Comparison of ENCODE assay signal across 11 cellular contexts in genomic region chr17:32769846-32770245, GRCh38.
A peak's percentile ranks its signal among the peaks of the same experiment; 100 is the strongest.
DNase-seq lines count a peak whose midpoint lies in the region; ATAC-seq and TF ChIP-seq lines count a peak whose summit lies in the region.
"Had no signal": no experiment of that assay in that cellular context is flagged by ENCODE, and none has a peak within 500 bp of the region (broad histone marks: within the 10 kb centered on the region; RNA-seq: fewer than 3 reads in every experiment).

No MANE protein-coding gene starts in this region.

- H2AFZ ChIP-seq in SK-N-SH (ENCODE audit: low read depth): no peak overlapping the region
- H2AFZ ChIP-seq in PC-3 (ENCODE audit: low read length): no peak overlapping the region
- no peak overlapping the region for H2AFZ ChIP-seq in hepatocyte

- DNase-seq in SK-N-SH (no peak), PC-3 (peak; percentile 20), hepatocyte (ENCODE audit: low spot score) (no peak), upper lobe of right lung (no peak)
- DNase-seq in stimulated activated naive CD8-positive, alpha-beta T cell treated with anti-CD3 and anti-CD28 coated beads, Interleukin-15, Interleukin-2, amounts not matched to agents 100 U/mL and 50 U/mL, for 24 hours: no peak
- no peak for DNase-seq in stimulated activated CD4-positive, alpha-beta T cell treated with anti-CD3 and anti-CD28 coated beads, Interleukin-4, amount 100 ng/mL, for 1 hour
- DNase-seq: left ventricle myocardium superior, SIG-M5 had no signal

- no peak overlapping the region for H3K27ac ChIP-seq in SK-N-SH (ENCODE audit: low read depth in 2 of 2, low read length in 1 of 2)
- H3K27ac ChIP-seq in PC-3 (ENCODE audit: low read length): no peak overlapping the region
- no peak overlapping the region for H3K27ac ChIP-seq in hepatocyte
- H3K27ac ChIP-seq in upper lobe of right lung: no peak overlapping the region

- H4K20me1 ChIP-seq in SK-N-SH (ENCODE audit: insufficient read depth) (no peaks in the 10 kb centered on the region), PC-3 (ENCODE audit: low read length) (no peaks in the 10 kb centered on the region), hepatocyte (ENCODE audit: insufficient read depth, poor library complexity, severe bottlenecking) (no peaks in the 10 kb centered on the region)

- H3K36me3 ChIP-seq in SK-N-SH (replicated peaks in 1 of 2; ENCODE audit: control insufficient read depth in 1 of 2, insufficient read depth in 2 of 2, low read length in 1 of 2): peaks cover 18 to 29% of the 10 kb centered on the region in 2 experiments
- no peaks in the 10 kb centered on the region for H3K36me3 ChIP-seq in PC-3 (ENCODE audit: low read depth, low read length)
- no peaks in the 10 kb centered on the region for H3K36me3 ChIP-seq in hepatocyte (replicated peaks; ENCODE audit: insufficient read depth, low read depth)
- H3K36me3 ChIP-seq in upper lobe of right lung: peaks cover 13% of the 10 kb centered on the region

- no peak overlapping the region for H3K4me2 ChIP-seq in SK-N-SH
- no peak overlapping the region for H3K4me2 ChIP-seq in PC-3 (ENCODE audit: low read length)
- H3K4me2 ChIP-seq in hepatocyte: no peak overlapping the region

- TF ChIP-seq CTCF in SK-N-SH (IDR thresholded peaks at IDR 0.05) (no peak), PC-3 (conservative IDR thresholded peaks at IDR 0.05; ENCODE audit: low read depth, low read length) (peak; percentile 44), hepatocyte (IDR thresholded peaks at IDR 0.05; ENCODE audit: poor library complexity) (peak; percentile 26), upper lobe of right lung (IDR thresholded peaks at IDR 0.05) (peak; percentile 17)

- H3F3A ChIP-seq in SK-N-SH (replicated peaks; ENCODE audit: insufficient read depth): no peaks in the 10 kb centered on the region
- H3F3A ChIP-seq in PC-3 (ENCODE audit: low read length, unreplicated experiment): no peaks in the 10 kb centered on the region

- H3K4me3 ChIP-seq in SK-N-SH (ENCODE audit: low read depth in 2 of 2, low read length in 1 of 2) (no peak overlapping the region), PC-3 (ENCODE audit: low read length) (no peak overlapping the region), hepatocyte (no peak overlapping the region), upper lobe of right lung (no peak overlapping the region)

- H3K9ac ChIP-seq in SK-N-SH: no peak overlapping the region
- no peak overlapping the region for H3K9ac ChIP-seq in PC-3 (ENCODE audit: low read length)

- H3K9me2 ChIP-seq in SK-N-SH (no peaks in the 10 kb centered on the region), PC-3 (replicated peaks; ENCODE audit: low read length) (no peaks in the 10 kb centered on the region), hepatocyte (replicated peaks; ENCODE audit: insufficient read depth) (no peaks in the 10 kb centered on the region)

- ATAC-seq in SK-N-SH treated with all-trans-retinoic acid at 6 μM for 48 hours (no peak), PC-3 (no peak), upper lobe of right lung (peak; percentile 42), GM21447 (IDR thresholded peaks at IDR 0.05; ENCODE audit: unreplicated experiment) (no peak)
- ATAC-seq in stimulated activated naive CD8-positive, alpha-beta T cell treated with anti-CD3 and anti-CD28 coated beads, Interleukin-15, Interleukin-2, amounts not matched to agents 100 U/mL and 50 U/mL, for 24 hours: no peak
- ATAC-seq: activated CD4-positive, CD25-positive, alpha-beta regulatory T cell treated with anti-CD3 and anti-CD28 coated beads, Interleukin-2, amount 50 U/mL, for 24 hours; left ventricle myocardium superior had no signal

- no peaks in the 10 kb centered on the region for H3K79me2 ChIP-seq in SK-N-SH (ENCODE audit: insufficient read depth)
- H3K79me2 ChIP-seq in PC-3 (ENCODE audit: low read length): no peaks in the 10 kb centered on the region
- no peaks in the 10 kb centered on the region for H3K79me2 ChIP-seq in hepatocyte

- no peaks in the 10 kb centered on the region for H3K27me3 ChIP-seq in SK-N-SH (ENCODE audit: insufficient read depth)
- no peaks in the 10 kb centered on the region for H3K27me3 ChIP-seq in PC-3 (ENCODE audit: low read length)
- H3K27me3 ChIP-seq in hepatocyte: no peaks in the 10 kb centered on the region
- H3K27me3 ChIP-seq in upper lobe of right lung: no peaks in the 10 kb centered on the region

- POLR2A ChIA-PET in SK-N-SH (lab: Yijun Ruan, JAX): no interaction called here
- POLR2A ChIA-PET in PC-3 (lab: Charles Lee; ENCODE audit: unreplicated experiment): no interaction called here

- BruUV-seq in PC-3 (replicated peaks; lab: Mats Ljungman, UMichigan): no TSS peak

- WGBS in SK-N-SH (ENCODE audit: low lambda C conversion rate): 49% methylated on average over 3 of the region's 3 CpGs
- 50% methylated on average over 3 of the region's 3 CpGs for WGBS in hepatocyte (ENCODE audit: low lambda C conversion rate, missing lambda C conversion rate)

- no peak for TF ChIP-seq EP300 in SK-N-SH (IDR thresholded peaks at IDR 0.05; ENCODE audit: borderline replicate concordance in 1 of 2, low read depth in 1 of 2, low read length in 1 of 2)

- H3K9me3 ChIP-seq in SK-N-SH: no peaks in the 10 kb centered on the region
- no peaks in the 10 kb centered on the region for H3K9me3 ChIP-seq in PC-3 (ENCODE audit: low read length)
- H3K9me3 ChIP-seq in hepatocyte (ENCODE audit: low read depth): no peaks in the 10 kb centered on the region
- H3K9me3 ChIP-seq in upper lobe of right lung: no peaks in the 10 kb centered on the region

- TF ChIP-seq RAD21 in SK-N-SH (IDR thresholded peaks at IDR 0.05; ENCODE audit: low read length): peak; percentile 22; the same call in 1 of the 2 replicates

- no peaks in the 10 kb centered on the region; a peak in 1 of 4 replicates for H3K4me1 ChIP-seq in SK-N-SH (ENCODE audit: control insufficient read depth in 1 of 2, insufficient read depth in 2 of 2, low read depth in 1 of 2, low read length in 1 of 2)
- peaks cover 16% of the 10 kb centered on the region for H3K4me1 ChIP-seq in PC-3 (ENCODE audit: insufficient read depth, low read length)
- no peaks in the 10 kb centered on the region for H3K4me1 ChIP-seq in hepatocyte (ENCODE audit: insufficient read depth)
- H3K4me1 ChIP-seq in upper lobe of right lung: no peaks in the 10 kb centered on the region

- intact Hi-C loops in PC-3 (cut with micrococcal nuclease) (no loop called here), upper lobe of right lung (cut with DNase I) (no loop called here)

- CTCF ChIA-PET in SK-N-SH (lab: Yijun Ruan, JAX): interaction anchor here (0.6 to 5.8 kb wide), 9 partner anchors 13 to 307 kb away, joined by 3 to 43 read pairs (median 8); partner anchors contain the start of gene MYO1D
- CTCF ChIA-PET in PC-3 (lab: Charles Lee): no interaction called here

TF ChIP-seq in SK-N-SH, 30 proteins besides CTCF, POLR2A, EP300 and RAD21 (continues in another document):
- TF ChIP-seq ZBTB33 (IDR thresholded peaks at IDR 0.05; ENCODE audit: borderline replicate concordance, low read depth) (no peak), GATA2 (CRISPR knock-in tag; IDR thresholded peaks at IDR 0.05) (no peak), PBX3 (IDR thresholded peaks at IDR 0.05) (no peak)

TF ChIP-seq in SK-N-SH treated with all-trans-retinoic acid at 6 μM for 48 hours, 23 proteins besides CTCF, POLR2A, EP300 and RAD21 (continues in another document):
- TF ChIP-seq CSRNP3 (CRISPR knock-in tag; IDR thresholded peaks at IDR 0.05) (no peak), ZC3H10 (CRISPR knock-in tag; IDR thresholded peaks at IDR 0.05) (no peak), SNAI2 (CRISPR knock-in tag; IDR thresholded peaks at IDR 0.05) (no peak), PATZ1 (CRISPR knock-in tag; IDR thresholded peaks at IDR 0.05; ENCODE audit: borderline replicate concordance) (no peak), RARB (CRISPR knock-in tag; IDR thresholded peaks at IDR 0.05) (no peak), PPARA (CRISPR knock-in tag; IDR thresholded peaks at IDR 0.05; ENCODE audit: borderline replicate concordance) (no peak), CREB5 (CRISPR knock-in tag; IDR thresholded peaks at IDR 0.05; ENCODE audit: low read depth) (no peak), TOX (CRISPR knock-in tag; IDR thresholded peaks at IDR 0.05; ENCODE audit: borderline replicate concordance) (no peak), ESRRG (CRISPR knock-in tag; IDR thresholded peaks at IDR 0.05) (no peak)
